In the genomic region with DNA sequence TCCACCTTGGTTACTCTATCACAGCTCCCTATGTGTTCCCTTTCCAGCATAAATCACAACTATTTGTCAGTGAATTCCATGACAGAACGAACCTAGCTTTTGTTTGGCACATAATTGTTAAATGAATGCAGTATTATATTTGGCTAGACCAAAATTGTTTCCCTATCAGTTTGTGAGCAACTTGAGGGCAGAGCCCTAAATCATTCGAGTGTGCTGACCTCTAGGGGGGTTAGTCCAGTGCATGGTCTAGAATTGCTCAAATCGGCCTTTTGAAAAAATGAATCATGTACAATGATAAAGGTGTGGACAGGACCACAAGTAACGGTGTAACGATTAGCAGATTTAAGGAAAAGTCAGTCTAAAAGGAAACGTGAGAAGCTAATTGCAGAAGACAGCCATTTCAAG, we compare ENCODE assay signal across 1 cellular context.
A peak's percentile ranks its signal among the peaks of the same experiment; 100 is the strongest.
TF ChIP-seq lines count a peak whose summit lies in the region.

No MANE protein-coding gene starts in this region.

TF ChIP-seq in K562, 482 proteins besides CTCF, POLR2A, EP300 and RAD21 (continued from another document and continues in another):
- TF ChIP-seq HMGXB4 (CRISPR knock-in tag; IDR thresholded peaks at IDR 0.05), result no peak
- TF ChIP-seq ESRRB (CRISPR knock-in tag; IDR thresholded peaks at IDR 0.05; ENCODE audit: borderline replicate concordance), result no peak
- no peak for TF ChIP-seq CAMTA2 (CRISPR knock-in tag; conservative IDR thresholded peaks at IDR 0.05)
- TF ChIP-seq KLF6 (CRISPR knock-in tag; IDR thresholded peaks at IDR 0.05; ENCODE audit: borderline replicate concordance), result 0 out of 2 replicates have a peak, but pooled peaks have one; percentile 45
- TF ChIP-seq ZNF696 (CRISPR knock-in tag; conservative IDR thresholded peaks at IDR 0.05), result no peak
- TF ChIP-seq SOX6 (IDR thresholded peaks at IDR 0.05), result no peak
- no peak for TF ChIP-seq ZSCAN29 (IDR thresholded peaks at IDR 0.05)
- TF ChIP-seq PHF8 (IDR thresholded peaks at IDR 0.05; ENCODE audit: borderline replicate concordance, low read length), result no peak
- peak; percentile 69; the same call in 1 of the 2 replicates for TF ChIP-seq HDAC8 (tag; IDR thresholded peaks at IDR 0.05)
- TF ChIP-seq ZNF217 (CRISPR knock-in tag; IDR thresholded peaks at IDR 0.05), result no peak
- no peak for TF ChIP-seq KLF1 (tag; IDR thresholded peaks at IDR 0.05)
- TF ChIP-seq CC2D1A (IDR thresholded peaks at IDR 0.05), result peak; percentile 94
- no peak for TF ChIP-seq ADNP (tag; IDR thresholded peaks at IDR 0.05)
- TF ChIP-seq NR4A1 (CRISPR knock-in tag; IDR thresholded peaks at IDR 0.05), result no peak
- peak; percentile 68; the same call in 1 of the 2 replicates for TF ChIP-seq NR4A1 (tag; IDR thresholded peaks at IDR 0.05)
- peak; percentile 87 for TF ChIP-seq DIDO1 (tag; IDR thresholded peaks at IDR 0.05; ENCODE audit: low read depth)
- TF ChIP-seq PCBP1 (IDR thresholded peaks at IDR 0.05; ENCODE audit: low read depth, low read length, poor library complexity, severe bottlenecking), result no peak
- no peak for TF ChIP-seq U2AF2 (optimal IDR thresholded peaks at IDR 0.05; ENCODE audit: low read depth, low read length)
- TF ChIP-seq ZNF592 (IDR thresholded peaks at IDR 0.05), result peak; percentile 92
- TF ChIP-seq, protein P1, sequence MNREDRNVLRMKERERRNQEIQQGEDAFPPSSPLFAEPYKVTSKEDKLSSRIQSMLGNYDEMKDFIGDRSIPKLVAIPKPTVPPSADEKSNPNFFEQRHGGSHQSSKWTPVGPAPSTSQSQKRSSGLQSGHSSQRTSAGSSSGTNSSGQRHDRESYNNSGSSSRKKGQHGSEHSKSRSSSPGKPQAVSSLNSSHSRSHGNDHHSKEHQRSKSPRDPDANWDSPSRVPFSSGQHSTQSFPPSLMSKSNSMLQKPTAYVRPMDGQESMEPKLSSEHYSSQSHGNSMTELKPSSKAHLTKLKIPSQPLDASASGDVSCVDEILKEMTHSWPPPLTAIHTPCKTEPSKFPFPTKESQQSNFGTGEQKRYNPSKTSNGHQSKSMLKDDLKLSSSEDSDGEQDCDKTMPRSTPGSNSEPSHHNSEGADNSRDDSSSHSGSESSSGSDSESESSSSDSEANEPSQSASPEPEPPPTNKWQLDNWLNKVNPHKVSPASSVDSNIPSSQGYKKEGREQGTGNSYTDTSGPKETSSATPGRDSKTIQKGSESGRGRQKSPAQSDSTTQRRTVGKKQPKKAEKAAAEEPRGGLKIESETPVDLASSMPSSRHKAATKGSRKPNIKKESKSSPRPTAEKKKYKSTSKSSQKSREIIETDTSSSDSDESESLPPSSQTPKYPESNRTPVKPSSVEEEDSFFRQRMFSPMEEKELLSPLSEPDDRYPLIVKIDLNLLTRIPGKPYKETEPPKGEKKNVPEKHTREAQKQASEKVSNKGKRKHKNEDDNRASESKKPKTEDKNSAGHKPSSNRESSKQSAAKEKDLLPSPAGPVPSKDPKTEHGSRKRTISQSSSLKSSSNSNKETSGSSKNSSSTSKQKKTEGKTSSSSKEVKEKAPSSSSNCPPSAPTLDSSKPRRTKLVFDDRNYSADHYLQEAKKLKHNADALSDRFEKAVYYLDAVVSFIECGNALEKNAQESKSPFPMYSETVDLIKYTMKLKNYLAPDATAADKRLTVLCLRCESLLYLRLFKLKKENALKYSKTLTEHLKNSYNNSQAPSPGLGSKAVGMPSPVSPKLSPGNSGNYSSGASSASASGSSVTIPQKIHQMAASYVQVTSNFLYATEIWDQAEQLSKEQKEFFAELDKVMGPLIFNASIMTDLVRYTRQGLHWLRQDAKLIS (CRISPR knock-in tag; IDR thresholded peaks at IDR 0.05), result no peak
- no peak for TF ChIP-seq ZBTB34 (CRISPR knock-in tag; IDR thresholded peaks at IDR 0.05)
- TF ChIP-seq NFATC3 (IDR thresholded peaks at IDR 0.05), result 0 out of 2 replicates have a peak, but pooled peaks have one; percentile 24
- TF ChIP-seq TRIM28 (IDR thresholded peaks at IDR 0.05), result peak; percentile 74
- no peak for TF ChIP-seq THAP7 (CRISPR knock-in tag; IDR thresholded peaks at IDR 0.05)
- no peak for TF ChIP-seq HDAC1 (IDR thresholded peaks at IDR 0.05)
- no peak; the same call in 1 of the 2 replicates for TF ChIP-seq IRF1 (CRISPR knock-in tag; IDR thresholded peaks at IDR 0.05; ENCODE audit: borderline replicate concordance)
- TF ChIP-seq COPS2 (conservative IDR thresholded peaks at IDR 0.05), result no peak
- TF ChIP-seq SAP30 (IDR thresholded peaks at IDR 0.05; ENCODE audit: borderline replicate concordance, insufficient read depth, low read depth, low read length, poor library complexity, severe bottlenecking), result no peak
- no peak for TF ChIP-seq IFI16 (CRISPR knock-in tag; IDR thresholded peaks at IDR 0.05)
- TF ChIP-seq NFRKB (IDR thresholded peaks at IDR 0.05; ENCODE audit: low read depth), result peak; percentile 75
- TF ChIP-seq HOMEZ (CRISPR knock-in tag; IDR thresholded peaks at IDR 0.05), result no peak
- no peak for TF ChIP-seq E2F1 (CRISPR knock-in tag; IDR thresholded peaks at IDR 0.05)
- TF ChIP-seq BRD9 (IDR thresholded peaks at IDR 0.05; ENCODE audit: low read depth, partially characterized antibody), result no peak
- no peak for TF ChIP-seq MYC (IDR thresholded peaks at IDR 0.05; ENCODE audit: low read depth, low read length)
- TF ChIP-seq MYC (CRISPR knock-in tag; IDR thresholded peaks at IDR 0.05; ENCODE audit: borderline replicate concordance, low read depth), result no peak
- TF ChIP-seq MTA3 (IDR thresholded peaks at IDR 0.05; ENCODE audit: borderline replicate concordance), result no peak
- TF ChIP-seq, protein P2, sequence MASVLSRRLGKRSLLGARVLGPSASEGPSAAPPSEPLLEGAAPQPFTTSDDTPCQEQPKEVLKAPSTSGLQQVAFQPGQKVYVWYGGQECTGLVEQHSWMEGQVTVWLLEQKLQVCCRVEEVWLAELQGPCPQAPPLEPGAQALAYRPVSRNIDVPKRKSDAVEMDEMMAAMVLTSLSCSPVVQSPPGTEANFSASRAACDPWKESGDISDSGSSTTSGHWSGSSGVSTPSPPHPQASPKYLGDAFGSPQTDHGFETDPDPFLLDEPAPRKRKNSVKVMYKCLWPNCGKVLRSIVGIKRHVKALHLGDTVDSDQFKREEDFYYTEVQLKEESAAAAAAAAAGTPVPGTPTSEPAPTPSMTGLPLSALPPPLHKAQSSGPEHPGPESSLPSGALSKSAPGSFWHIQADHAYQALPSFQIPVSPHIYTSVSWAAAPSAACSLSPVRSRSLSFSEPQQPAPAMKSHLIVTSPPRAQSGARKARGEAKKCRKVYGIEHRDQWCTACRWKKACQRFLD (CRISPR knock-in tag; IDR thresholded peaks at IDR 0.05), result no peak; the same call in 1 of the 2 replicates
